17 cellular contexts compared by ENCODE assay signal in genomic region chr15:33985287-33985686, GRCh38. TPM values are rescaled to one million over a fixed set of nuclear protein-coding genes. Genes with fewer than 3 reads are reported as not detected.
DNase-seq lines count a peak whose midpoint lies in the region; ATAC-seq and TF ChIP-seq lines count a peak whose summit lies in the region.
"Had no signal": no experiment of that assay in that cellular context is flagged by ENCODE, and none has a peak within 500 bp of the region (broad histone marks: within the 10 kb centered on the region; RNA-seq: fewer than 3 reads in every experiment).

No MANE protein-coding gene starts in this region.

- peaks cover 7% of the 10 kb centered on the region for H3K4me1 ChIP-seq in ectodermal cell (ENCODE audit: control insufficient read depth, insufficient read depth, low read length)

- H3K36me3 ChIP-seq in ectodermal cell (ENCODE audit: control insufficient read depth, insufficient read depth, low read length): no peaks in the 10 kb centered on the region

- H3K4me3 ChIP-seq in AG09309 (ENCODE audit: control insufficient read depth, low read depth, low read length): no peak overlapping the region
- H3K4me3 ChIP-seq in ectodermal cell (ENCODE audit: insufficient read depth, low read depth, low read length): no peak overlapping the region
- H3K4me3 ChIP-seq: GM12878 had no signal

- no peak for ATAC-seq in HG02870 (IDR thresholded peaks at IDR 0.05; ENCODE audit: unreplicated experiment)
- no peak for ATAC-seq in GM21528 (IDR thresholded peaks at IDR 0.05; ENCODE audit: low FRiP score, unreplicated experiment)
- no peak for ATAC-seq in activated T-cell treated with anti-CD3 and anti-CD28 coated beads, Interleukin-2, amount 50 U/mL, for 4 hours
- ATAC-seq: activated naive CD8-positive, alpha-beta T cell treated with anti-CD3 and anti-CD28 coated beads, Interleukin-2, amount 50 U/mL, for 24 hours; CD8-positive, alpha-beta T cell; GM12878 had no signal

- in situ Hi-C loops in GM13976 (cut with MboI; ENCODE audit: low sequenced_read_pairs, unreplicated experiment): loop anchor here (25.0 kb wide), 1 partner anchor 673 kb away; the partner anchor contains the start of gene RYR3

- no peaks in the 10 kb centered on the region for H3K9me3 Mint-ChIP-seq in mesothelial cell of epicardium
- no peaks in the 10 kb centered on the region for H3K9me3 Mint-ChIP-seq in activated T-cell treated with anti-CD3 and anti-CD28 coated beads, Interleukin-2, amount 50 U/mL, for 4 hours
- H3K9me3 Mint-ChIP-seq: activated CD4-positive, alpha-beta memory T cell treated with anti-CD3 and anti-CD28 coated beads for 36 hours; activated naive CD8-positive, alpha-beta T cell treated with anti-CD3 and anti-CD28 coated beads, Interleukin-2, amount 50 U/mL, for 24 hours; CD8-positive, alpha-beta T cell had no signal

- H3K4me1 Mint-ChIP-seq in mesothelial cell of epicardium: peaks cover 5% of the 10 kb centered on the region
- no peaks in the 10 kb centered on the region for H3K4me1 Mint-ChIP-seq in activated T-cell treated with anti-CD3 and anti-CD28 coated beads, Interleukin-2, amount 50 U/mL, for 4 hours (ENCODE audit: low read depth)
- H3K4me1 Mint-ChIP-seq: activated naive CD8-positive, alpha-beta T cell treated with anti-CD3 and anti-CD28 coated beads, Interleukin-2, amount 50 U/mL, for 24 hours had no signal

- H3K27me3 Mint-ChIP-seq in mesothelial cell of epicardium (ENCODE audit: low read depth): no peaks in the 10 kb centered on the region
- H3K27me3 Mint-ChIP-seq in activated T-cell treated with anti-CD3 and anti-CD28 coated beads, Interleukin-2, amount 50 U/mL, for 4 hours (ENCODE audit: low read depth): no peaks in the 10 kb centered on the region
- H3K27me3 Mint-ChIP-seq: activated CD4-positive, alpha-beta memory T cell treated with anti-CD3 and anti-CD28 coated beads for 36 hours; activated naive CD8-positive, alpha-beta T cell treated with anti-CD3 and anti-CD28 coated beads, Interleukin-2, amount 50 U/mL, for 24 hours had no signal

- no peaks in the 10 kb centered on the region for H3K36me3 Mint-ChIP-seq in mesothelial cell of epicardium
- peaks cover 7% of the 10 kb centered on the region for H3K36me3 Mint-ChIP-seq in activated T-cell treated with anti-CD3 and anti-CD28 coated beads, Interleukin-2, amount 50 U/mL, for 4 hours (ENCODE audit: insufficient read depth)
- H3K36me3 Mint-ChIP-seq: CD8-positive, alpha-beta T cell had no signal

- no peaks in the 10 kb centered on the region for H3K9me3 ChIP-seq in ectodermal cell (ENCODE audit: control insufficient read depth, low read length)

- H3K27ac ChIP-seq in ectodermal cell (ENCODE audit: insufficient read depth, low read depth, low read length, poor library complexity, severe bottlenecking): peak overlapping the region; percentile 67

- DNase-seq in AG09309 (ENCODE audit: low read depth): peak; percentile 74
- peak; percentile 60 for DNase-seq in M059J (ENCODE audit: low read depth)
- DNase-seq in mesothelial cell of epicardium (ENCODE audit: low spot score in 2 of 2, unreplicated experiment in 2 of 2): no peak
- no peak for DNase-seq in GM13976 (ENCODE audit: low spot score)
- no peak for DNase-seq in activated T-cell treated with anti-CD3 and anti-CD28 coated beads, Interleukin-2, amount 50 U/mL, for 4 hours
- DNase-seq: activated CD4-positive, alpha-beta memory T cell treated with anti-CD3 and anti-CD28 coated beads for 36 hours; activated naive CD8-positive, alpha-beta T cell treated with anti-CD3 and anti-CD28 coated beads, Interleukin-2, amount 50 U/mL, for 24 hours; CD8-positive, alpha-beta T cell; midbrain; NCI-H526; stimulated activated CD4-positive, alpha-beta T cell treated with anti-CD3 and anti-CD28 coated beads, Interleukin-15, amount 100 ng/mL, for 24 hours; stimulated activated naive CD4-positive, alpha-beta T cell had no signal

- no peak overlapping the region for H3K4me3 Mint-ChIP-seq in mesothelial cell of epicardium
- H3K4me3 Mint-ChIP-seq in activated T-cell treated with anti-CD3 and anti-CD28 coated beads, Interleukin-2, amount 50 U/mL, for 4 hours: no peak overlapping the region
- H3K4me3 Mint-ChIP-seq: activated CD4-positive, alpha-beta memory T cell treated with anti-CD3 and anti-CD28 coated beads for 36 hours; activated naive CD8-positive, alpha-beta T cell treated with anti-CD3 and anti-CD28 coated beads, Interleukin-2, amount 50 U/mL, for 24 hours; CD8-positive, alpha-beta T cell had no signal

- peak overlapping the region; percentile 85 for H3K27ac Mint-ChIP-seq in mesothelial cell of epicardium
- H3K27ac Mint-ChIP-seq: activated CD4-positive, alpha-beta memory T cell treated with anti-CD3 and anti-CD28 coated beads for 36 hours; activated naive CD8-positive, alpha-beta T cell treated with anti-CD3 and anti-CD28 coated beads, Interleukin-2, amount 50 U/mL, for 24 hours; CD8-positive, alpha-beta T cell had no signal

- no peaks in the 10 kb centered on the region for H3K27me3 ChIP-seq in ectodermal cell (ENCODE audit: control insufficient read depth, insufficient read depth, low read length, poor library complexity, severe bottlenecking)

- 57 to 62% methylated on average over 1 of the region's 1 CpG for WGBS in ectodermal cell, 2 experiments

- TF ChIP-seq CTCF in AG09309 (IDR thresholded peaks at IDR 0.05; ENCODE audit: control insufficient read depth, insufficient read depth, low read depth, low read length, missing control alignments): no peak
- no peak for TF ChIP-seq CTCF in mesothelial cell of epicardium (IDR thresholded peaks at IDR 0.05; ENCODE audit: unreplicated experiment)
- TF ChIP-seq CTCF in GM13976 (IDR thresholded peaks at IDR 0.05; ENCODE audit: borderline replicate concordance, control extremely low read depth, extremely low read depth, insufficient read depth, missing control alignments): no peak

RNA-seq across cellular contexts. Expression of gene CHRM5, which starts 17.0 kb away (rescaled TPM):
- not detected in 2 replicates for total RNA-seq in M059J (2014; rRNA removed; shearing (Covaris generic))
- polyA plus RNA-seq in ectodermal cell (2013, experiment 1 of 4): not detected
- not detected for polyA plus RNA-seq in ectodermal cell (2013, experiment 2 of 4)
- polyA plus RNA-seq in ectodermal cell (2013, experiment 3 of 4): not detected
- not detected for polyA plus RNA-seq in ectodermal cell (2013, experiment 4 of 4)
- 0.13 TPM in 1 of 3 replicates, not detected in the others for total RNA-seq in mesothelial cell of epicardium
- total RNA-seq in activated T-cell treated with anti-CD3 and anti-CD28 coated beads, Interleukin-2, amount 50 U/mL, for 4 hours: under 1 TPM in 1 of 3 donors, not detected in 2; 0.05 TPM
- total RNA-seq: activated CD4-positive, alpha-beta memory T cell treated with anti-CD3 and anti-CD28 coated beads for 36 hours; CD8-positive, alpha-beta T cell; glomerular endothelial cell had no signal

RNA-seq across cellular contexts. Expression of gene AVEN, which starts 53.7 kb away (rescaled TPM):
- total RNA-seq in M059J (2014; rRNA removed; shearing (Covaris generic)): 22.9 and 24.2 TPM in 2 replicates
- polyA plus RNA-seq in ectodermal cell (2013, experiment 1 of 4): 18.8 TPM
- 17.0 TPM for polyA plus RNA-seq in ectodermal cell (2013, experiment 2 of 4)
- polyA plus RNA-seq in ectodermal cell (2013, experiment 3 of 4): 11.9 TPM
- 14.3 TPM for polyA plus RNA-seq in ectodermal cell (2013, experiment 4 of 4)
- 6.8 to 8.6 TPM (median 7.7 TPM) in 3 replicates for total RNA-seq in mesothelial cell of epicardium
- total RNA-seq in activated T-cell treated with anti-CD3 and anti-CD28 coated beads, Interleukin-2, amount 50 U/mL, for 4 hours: 10 to 100 TPM; 14.7 to 17.9 (median 17.2) TPM

Comparison
In these comparisons a context has a peak if more than half of its experiments do, and no peak if none do; other contexts are left out.
1. DNase-seq: peak in AG09309 (single experiment) and M059J (single experiment); none in mesothelial cell of epicardium (0 of 2), GM13976 (single experiment) and activated T-cell treated with anti-CD3 and anti-CD28 coated beads, Interleukin-2, amount 50 U/mL, for 4 hours (single experiment).